In the genomic region with DNA sequence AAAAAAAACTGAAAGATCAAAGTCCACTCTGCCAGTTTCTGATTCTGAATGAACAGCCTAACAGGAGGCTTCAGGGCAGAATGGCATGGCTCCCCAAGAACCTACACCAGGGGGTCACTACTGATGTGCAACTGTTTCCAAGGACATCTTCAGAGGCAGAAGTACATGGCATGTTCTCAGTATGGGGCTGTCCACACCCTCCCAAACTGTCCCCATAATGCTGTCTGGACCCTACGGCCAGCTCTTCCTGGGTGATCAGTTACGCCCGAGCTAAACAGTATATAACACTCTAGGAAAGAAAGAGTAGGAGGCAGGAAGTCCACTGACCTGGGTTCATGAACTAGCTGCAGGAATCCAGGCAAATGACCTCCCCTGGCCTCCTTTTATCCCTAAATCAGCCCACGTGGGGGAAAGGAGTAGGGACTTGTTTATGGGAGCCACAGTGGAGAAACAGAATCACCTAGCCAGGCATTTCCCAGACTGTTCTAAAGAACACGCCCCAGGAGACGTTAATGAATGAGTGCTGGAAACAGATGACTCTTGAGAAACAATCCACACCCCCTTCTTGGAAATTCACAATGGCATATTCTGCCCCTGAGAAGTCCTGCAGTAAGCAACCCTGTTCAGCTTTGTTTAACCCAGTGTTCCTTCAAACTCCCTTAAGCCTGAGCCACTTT, we compare ENCODE assay signal across 8 cellular contexts. TPM values are rescaled to one million over a fixed set of nuclear protein-coding genes. Genes with fewer than 3 reads are reported as not detected.
A peak's percentile ranks its signal among the peaks of the same experiment; 100 is the strongest.
DNase-seq lines count a peak whose midpoint lies in the region; ATAC-seq, FAIRE-seq and TF ChIP-seq lines count a peak whose summit lies in the region.

No MANE protein-coding gene starts in this region.

- no peak for DNase-seq in AG04450 (ENCODE audit: low read depth, low spot score)
- peak; percentile 45 for DNase-seq in NCI-H2227 (lab: John Stamatoyannopoulos, UW; ENCODE audit: unreplicated experiment)
- no peak for DNase-seq in H1 (ENCODE audit: low read depth in 1 of 2, low spot score in 2 of 2)
- DNase-seq in natural killer cell = no peak
- no peak for DNase-seq in HK-2 (ENCODE audit: unreplicated experiment)
- DNase-seq in NCI-H1694 treated with DMSO at 0.1 percent for 48 hours (lab: John Stamatoyannopoulos, UW) = no peak
- no peak for DNase-seq in GM23338 (ENCODE audit: low spot score)
- DNase-seq in GM10266 (ENCODE audit: extremely low spot score) = no peak

- H3K4ac ChIP-seq in H1 (replicated peaks; ENCODE audit: insufficient read length, low read depth, low read length) = no peak overlapping the region

- H3K4me1 ChIP-seq in H1 (replicated peaks in 1 of 4; ENCODE audit: control insufficient read depth in 3 of 4, insufficient read depth in 4 of 4, low read length in 3 of 4) (peaks cover 7 to 12% (median 8%) of the 10 kb centered on the region in 4 experiments; a peak in 6 of 7 replicates), GM23338 (ENCODE audit: insufficient read depth) (peaks cover 25% of the 10 kb centered on the region)

- H4K91ac ChIP-seq in H1 (replicated peaks; ENCODE audit: insufficient read length, low read length) = no peak overlapping the region

- CTCF ChIA-PET in AG04450 (lab: Charles Lee) (interaction anchor here (1.8 to 5.6 kb wide), 4 partner anchors 12 to 177 kb away, joined by 7 to 64 read pairs (median 24); a partner anchor contains a TSS), H1 (lab: Charles Lee; ENCODE audit: partially characterized antibody) (interaction anchor here (0.6 to 12.1 kb wide), 8 partner anchors 9 to 380 kb away, joined by 3 to 94 read pairs (median 12); a partner anchor contains a TSS)

- H3K23ac ChIP-seq in H1 (ENCODE audit: insufficient read length) = no peak overlapping the region

- no peak overlapping the region for H3K4me2 ChIP-seq in H1 (ENCODE audit: insufficient read depth in 1 of 2, low read depth in 2 of 2, low read length in 2 of 2)
- no peak overlapping the region for H3K4me2 ChIP-seq in GM23338

- H3K4me3 Mint-ChIP-seq in natural killer cell = peak overlapping the region; percentile 92
- no peak overlapping the region for H3K4me3 Mint-ChIP-seq in GM23338

- no peaks in the 10 kb centered on the region for H3K9me2 ChIP-seq in GM23338 (ENCODE audit: insufficient read depth)

- 0 out of 2 replicates have a peak, but pooled peaks cover 8% of the 10 kb centered on the region for H3K79me1 ChIP-seq in H1 (ENCODE audit: low read depth, low read length)

- H3K14ac ChIP-seq in H1 (ENCODE audit: insufficient read length) = no peak overlapping the region

- no peak for TF ChIP-seq CTCF in AG04450 (IDR thresholded peaks at IDR 0.05; ENCODE audit: low read depth, low read length)
- no peak for TF ChIP-seq CTCF in H1 (IDR thresholded peaks at IDR 0.05; ENCODE audit: control extremely low read depth in 1 of 3, insufficient read depth in 1 of 3, low read depth in 1 of 3, low read length in 3 of 3)
- no peak for TF ChIP-seq CTCF in natural killer cell (IDR thresholded peaks at IDR 0.05)
- TF ChIP-seq CTCF in GM23338 (conservative IDR thresholded peaks at IDR 0.05; ENCODE audit: low read depth in 2 of 2) = no peak
- TF ChIP-seq CTCF in GM10266 (IDR thresholded peaks at IDR 0.05; ENCODE audit: control insufficient read depth, insufficient read depth, low read depth, missing control alignments) = no peak

- TF ChIP-seq RAD21 in H1 (IDR thresholded peaks at IDR 0.05 in 1 of 2, conservative IDR thresholded peaks at IDR 0.05 in 1 of 2; ENCODE audit: low read depth in 2 of 2, low read length in 2 of 2) = no peak

- no peaks in the 10 kb centered on the region for H3F3A ChIP-seq in GM23338 (replicated peaks; ENCODE audit: low read depth)

- no peaks in the 10 kb centered on the region for H3K9me3 ChIP-seq in AG04450 (ENCODE audit: control insufficient read depth, insufficient read depth, low read length)
- no peaks in the 10 kb centered on the region for H3K9me3 ChIP-seq in H1 (ENCODE audit: insufficient read depth in 2 of 2, low read depth in 1 of 2, low read length in 1 of 2)

- H3K27me3 ChIP-seq in AG04450 (ENCODE audit: control insufficient read depth, insufficient read depth, low read length) = no peaks in the 10 kb centered on the region
- no peaks in the 10 kb centered on the region for H3K27me3 ChIP-seq in H1 (replicated peaks in 1 of 4; ENCODE audit: control insufficient read depth in 3 of 4, extremely low read depth in 1 of 4, insufficient read depth in 3 of 4, low read length in 3 of 4)
- H3K27me3 ChIP-seq in GM23338 (ENCODE audit: insufficient read depth) = peaks cover 5% of the 10 kb centered on the region; the same call in 1 of the 2 replicates

- FAIRE-seq in H1 (lab: Jason Lieb, UNC) = no peak

- no peak overlapping the region for H3K18ac ChIP-seq in H1 (ENCODE audit: extremely low read depth, low read length)

- H4K20me1 ChIP-seq in H1 (replicated peaks in 1 of 2; ENCODE audit: control insufficient read depth in 1 of 2, insufficient read depth in 2 of 2, low read length in 2 of 2) (no peaks in the 10 kb centered on the region), GM23338 (replicated peaks; ENCODE audit: insufficient read depth) (no peaks in the 10 kb centered on the region)

- H3K9me3 Mint-ChIP-seq in natural killer cell (no peaks in the 10 kb centered on the region), GM23338 (no peaks in the 10 kb centered on the region)

- H3K36me3 Mint-ChIP-seq in natural killer cell (no peaks in the 10 kb centered on the region), GM23338 (ENCODE audit: low read depth) (no peaks in the 10 kb centered on the region)

- H2AFZ ChIP-seq in H1 (ENCODE audit: low read length) = no peak overlapping the region
- H2AFZ ChIP-seq in GM23338 = no peak overlapping the region

- H3K9ac ChIP-seq in H1 (replicated peaks in 1 of 4; ENCODE audit: extremely low read depth in 1 of 4, low read depth in 3 of 4, low read length in 3 of 4) = no peak overlapping the region; a peak in 1 of 7 replicates

- H3K27ac ChIP-seq in AG04450 (ENCODE audit: low read depth, low read length) (peak overlapping the region; percentile 11), H1 (ENCODE audit: low read depth, low read length) (no peak overlapping the region), GM23338 (ENCODE audit: low read depth) (no peak overlapping the region)

- H2BK5ac ChIP-seq in H1 (ENCODE audit: low read depth, low read length) = no peak overlapping the region

- no peak for TF ChIP-seq EP300 in H1 (IDR thresholded peaks at IDR 0.05; ENCODE audit: borderline replicate concordance in 1 of 2, low read depth in 2 of 2, low read length in 2 of 2)

- peak overlapping the region; percentile 34; the same call in 1 of the 2 replicates for H3K4me3 ChIP-seq in AG04450 (ENCODE audit: low read depth, low read length)
- no peak overlapping the region for H3K4me3 ChIP-seq in H1 (ENCODE audit: extremely low read depth in 1 of 4, insufficient read depth in 2 of 4, low read depth in 3 of 4, low read length in 4 of 4)
- H3K4me3 ChIP-seq in GM23338 = no peak overlapping the region

- ATAC-seq in natural killer cell = no peak
- no peak for ATAC-seq in GM23338

- no peak overlapping the region for H2BK120ac ChIP-seq in H1 (replicated peaks; ENCODE audit: low read depth, low read length)

- peaks cover 5% of the 10 kb centered on the region; the same call in 1 of the 2 replicates for H3K23me2 ChIP-seq in H1 (ENCODE audit: low read depth, low read length)

- H4K5ac ChIP-seq in H1 (ENCODE audit: insufficient read length, low read depth, low read length) = no peak overlapping the region

- intact Hi-C loops in natural killer cell (cut with micrococcal nuclease) = no loop called here

- POLR2A ChIA-PET in AG04450 (lab: Yijun Ruan, JAX) (no interaction called here), H1 (lab: Charles Lee; ENCODE audit: partially characterized antibody) (interaction anchor here (1.3 kb wide), 1 partner anchor 34 kb away, joined by 3 read pairs; no protein-coding TSS in a partner anchor)

- H2BK20ac ChIP-seq in H1 (ENCODE audit: low read length) = no peak overlapping the region

- H2BK15ac ChIP-seq in H1 (ENCODE audit: low read length) = 0 out of 2 replicates have a peak overlapping the region, but pooled peaks have one; percentile 61

- H3K27ac Mint-ChIP-seq in natural killer cell = peak overlapping the region; percentile 100
- H3K27ac Mint-ChIP-seq in GM23338 = no peak overlapping the region

- TF ChIP-seq POLR2A in H1 (IDR thresholded peaks at IDR 0.05; ENCODE audit: control extremely low read depth in 1 of 2, low read depth in 2 of 2, low read length in 2 of 2) = no peak

- H4K8ac ChIP-seq in H1 (ENCODE audit: extremely low read depth, insufficient read depth, low read length) = no peak overlapping the region

- 76% methylated on average over 6 of the region's 6 CpGs; no CpG with 5 or more reads in 1 of the 2 experiments for WGBS in H1 (ENCODE audit: extremely low coverage in 1 of 2, insufficient coverage in 1 of 2, insufficient read length in 1 of 2, insufficient replicate concordance in 2 of 2, low coverage in 1 of 2, low lambda C conversion rate in 2 of 2, missing lambda C conversion rate in 1 of 2), 2 experiments

- H3K4me1 Mint-ChIP-seq in natural killer cell (peaks cover 70 to 87% of the 10 kb centered on the region in 2 donors), GM23338 (peaks cover 46% of the 10 kb centered on the region)

- H2AK5ac ChIP-seq in H1 (ENCODE audit: low read depth, low read length) = no peak overlapping the region

- no peak overlapping the region for H2BK12ac ChIP-seq in H1 (ENCODE audit: low read depth, low read length)

- H3K79me2 ChIP-seq in H1 (ENCODE audit: control insufficient read depth in 1 of 2, insufficient read depth in 2 of 2, low read length in 2 of 2) (no peaks in the 10 kb centered on the region), GM23338 (replicated peaks; ENCODE audit: insufficient read depth) (no peaks in the 10 kb centered on the region)

- no peak overlapping the region for H3K56ac ChIP-seq in H1 (replicated peaks; ENCODE audit: insufficient read length, low read depth, low read length)

- H3K36me3 ChIP-seq in H1 (ENCODE audit: control insufficient read depth in 2 of 4, insufficient read depth in 4 of 4, low read length in 3 of 4) (no peaks in the 10 kb centered on the region), GM23338 (ENCODE audit: insufficient read depth) (no peaks in the 10 kb centered on the region)

- H3K27me3 Mint-ChIP-seq in natural killer cell (ENCODE audit: low read depth in 2 of 2) (no peaks in the 10 kb centered on the region), GM23338 (ENCODE audit: insufficient read depth, low read depth, poor library complexity) (peaks cover 19% of the 10 kb centered on the region)

RNA-seq across cellular contexts. Expression of a gene that starts 2.5 kb away (rescaled TPM):
- polyA plus RNA-seq in AG04450 (2011; rRNA removed) (91.4 and 105 TPM in 2 replicates), H1 (2011; rRNA removed) (36.8 and 43.6 TPM in 2 replicates), GM23338 (2016; fragmentation: Nextera tagmentation; extraction: Ambion mirVana) (9.5 and 12.0 TPM in 2 replicates)
- 70.2 and 73.1 TPM in 2 replicates for polyA minus RNA-seq in AG04450 (2011; rRNA and poly(A)+ RNA removed)
- total RNA-seq in H1 (2021; fragmentation: NEBNext Ultra II Directional; extraction: Animal tissue kit (Norgen Biotek cat#: 25700)) = 22.1 and 24.5 TPM in 2 replicates
- polyA plus RNA-seq in H1 (2011; cell fraction: cytosol; rRNA removed) = 23.4 TPM
- 42.4 TPM for polyA plus RNA-seq in H1 (2011; cell fraction: nucleus; rRNA removed)
- 24.9 to 38.2 TPM (median 34.3 TPM) in 4 replicates for polyA plus RNA-seq in H1 (2012, experiment 1 of 2)
- polyA plus RNA-seq in H1 (2012, experiment 2 of 2) = 42.7 TPM
- polyA plus RNA-seq in H1 (2013, experiment 1 of 2) = 36.6 TPM
- polyA plus RNA-seq in H1 (2013, experiment 2 of 2) = 40.2 TPM
- polyA minus RNA-seq in H1 (2011; rRNA and poly(A)+ RNA removed) = 37.0 and 45.4 TPM in 2 replicates
- polyA minus RNA-seq in H1 (2011; cell fraction: cytosol; rRNA and poly(A)+ RNA removed) = 12.4 TPM
- 11.7 TPM for polyA minus RNA-seq in H1 (2011; cell fraction: nucleus; rRNA and poly(A)+ RNA removed)
- 100 to 1,000 TPM in 1 of 3 donors, 10 to 100 TPM in 2; 84.9 to 107 (median 95.1) TPM for total RNA-seq in natural killer cell
- total RNA-seq in GM23338 (2014; rRNA removed; shearing (Covaris generic)) = 16.5 and 20.8 TPM in 2 replicates

RNA-seq across cellular contexts. Expression of a gene that starts 19.5 kb away (rescaled TPM):
- polyA plus RNA-seq in AG04450 (2011; rRNA removed) = 32.1 and 45.9 TPM in 2 replicates
- polyA minus RNA-seq in AG04450 (2011; rRNA and poly(A)+ RNA removed) = 12.6 and 18.3 TPM in 2 replicates
- 43.9 and 44.4 TPM in 2 replicates for total RNA-seq in H1 (2021; fragmentation: NEBNext Ultra II Directional; extraction: Animal tissue kit (Norgen Biotek cat#: 25700))
- 65.4 and 83.4 TPM in 2 replicates for polyA plus RNA-seq in H1 (2011; rRNA removed)
- polyA plus RNA-seq in H1 (2011; cell fraction: cytosol; rRNA removed) = 61.9 TPM
- 67.0 TPM for polyA plus RNA-seq in H1 (2011; cell fraction: nucleus; rRNA removed)
- 53.5 to 61.6 TPM (median 57.9 TPM) in 4 replicates for polyA plus RNA-seq in H1 (2012, experiment 1 of 2)
- polyA plus RNA-seq in H1 (2012, experiment 2 of 2) = 48.8 TPM
- polyA plus RNA-seq in H1 (2013, experiment 1 of 2) = 55.6 TPM
- 58.0 TPM for polyA plus RNA-seq in H1 (2013, experiment 2 of 2)
- polyA minus RNA-seq in H1 (2011; rRNA and poly(A)+ RNA removed) = 15.9 and 16.8 TPM in 2 replicates
- polyA minus RNA-seq in H1 (2011; cell fraction: cytosol; rRNA and poly(A)+ RNA removed) = 5.7 TPM
- polyA minus RNA-seq in H1 (2011; cell fraction: nucleus; rRNA and poly(A)+ RNA removed) = 13.5 TPM
- 10 to 100 TPM; 18.8 to 21.3 (median 18.9) TPM for total RNA-seq in natural killer cell
- total RNA-seq in GM23338 (2014; rRNA removed; shearing (Covaris generic)) = 28.2 and 36.0 TPM in 2 replicates
- 77.7 and 83.3 TPM in 2 replicates for polyA plus RNA-seq in GM23338 (2016; fragmentation: Nextera tagmentation; extraction: Ambion mirVana)

RNA-seq across cellular contexts. Expression of a gene that starts 19.8 kb away (rescaled TPM):
- polyA plus RNA-seq in AG04450 (2011; rRNA removed) (51.6 and 55.1 TPM in 2 replicates), H1 (2011; rRNA removed) (119 and 192 TPM in 2 replicates), GM23338 (2016; fragmentation: Nextera tagmentation; extraction: Ambion mirVana) (77.8 and 90.8 TPM in 2 replicates)
- polyA minus RNA-seq in AG04450 (2011; rRNA and poly(A)+ RNA removed) = 38.3 and 49.8 TPM in 2 replicates
- 119 and 125 TPM in 2 replicates for total RNA-seq in H1 (2021; fragmentation: NEBNext Ultra II Directional; extraction: Animal tissue kit (Norgen Biotek cat#: 25700))
- 160 TPM for polyA plus RNA-seq in H1 (2011; cell fraction: cytosol; rRNA removed)
- polyA plus RNA-seq in H1 (2011; cell fraction: nucleus; rRNA removed) = 186 TPM
- polyA plus RNA-seq in H1 (2012, experiment 1 of 2) = 134 to 150 TPM (median 145 TPM) in 4 replicates
- 97.6 TPM for polyA plus RNA-seq in H1 (2012, experiment 2 of 2)
- 53.4 TPM for polyA plus RNA-seq in H1 (2013, experiment 1 of 2)
- polyA plus RNA-seq in H1 (2013, experiment 2 of 2) = 54.8 TPM
- 67.0 and 74.5 TPM in 2 replicates for polyA minus RNA-seq in H1 (2011; rRNA and poly(A)+ RNA removed)
- 57.8 TPM for polyA minus RNA-seq in H1 (2011; cell fraction: cytosol; rRNA and poly(A)+ RNA removed)
- 29.8 TPM for polyA minus RNA-seq in H1 (2011; cell fraction: nucleus; rRNA and poly(A)+ RNA removed)
- total RNA-seq in natural killer cell = 10 to 100 TPM; 52.5 to 61.6 (median 60.0) TPM
- 157 and 203 TPM in 2 replicates for total RNA-seq in GM23338 (2014; rRNA removed; shearing (Covaris generic))

RNA-seq across cellular contexts. Expression of a gene that starts 29.0 kb away (rescaled TPM):
- polyA plus RNA-seq in AG04450 (2011; rRNA removed) = 0.05 TPM in 1 of 2 replicates, not detected in the other
- polyA minus RNA-seq in AG04450 (2011; rRNA and poly(A)+ RNA removed) = 0.17 and 0.23 TPM in 2 replicates
- total RNA-seq in H1 (2021; fragmentation: NEBNext Ultra II Directional; extraction: Animal tissue kit (Norgen Biotek cat#: 25700)) = 0.32 and 0.63 TPM in 2 replicates
- polyA plus RNA-seq in H1 (2011; rRNA removed) = 0.49 and 0.59 TPM in 2 replicates
- polyA plus RNA-seq in H1 (2011; cell fraction: cytosol; rRNA removed) = 0.36 TPM
- 0.70 TPM for polyA plus RNA-seq in H1 (2011; cell fraction: nucleus; rRNA removed)
- polyA plus RNA-seq in H1 (2012, experiment 1 of 2) = 0.28 to 0.38 TPM (median 0.29 TPM) in 3 of 4 replicates, not detected in the other
- 0.22 TPM for polyA plus RNA-seq in H1 (2012, experiment 2 of 2)
- 0.20 TPM for polyA plus RNA-seq in H1 (2013, experiment 1 of 2)
- polyA plus RNA-seq in H1 (2013, experiment 2 of 2) = 0.24 TPM
- polyA minus RNA-seq in H1 (2011; rRNA and poly(A)+ RNA removed) = 0.22 and 0.54 TPM in 2 replicates
- not detected for polyA minus RNA-seq in H1 (2011; cell fraction: cytosol; rRNA and poly(A)+ RNA removed)
- 0.60 TPM for polyA minus RNA-seq in H1 (2011; cell fraction: nucleus; rRNA and poly(A)+ RNA removed)
- 1 to 10 TPM; 1.4 to 3.3 (median 2.6) TPM for total RNA-seq in natural killer cell
- 1.6 TPM in 1 of 2 replicates, not detected in the other for total RNA-seq in GM23338 (2014; rRNA removed; shearing (Covaris generic))
- polyA plus RNA-seq in GM23338 (2016; fragmentation: Nextera tagmentation; extraction: Ambion mirVana) = 0.37 and 0.44 TPM in 2 replicates
